In the genomic region with DNA sequence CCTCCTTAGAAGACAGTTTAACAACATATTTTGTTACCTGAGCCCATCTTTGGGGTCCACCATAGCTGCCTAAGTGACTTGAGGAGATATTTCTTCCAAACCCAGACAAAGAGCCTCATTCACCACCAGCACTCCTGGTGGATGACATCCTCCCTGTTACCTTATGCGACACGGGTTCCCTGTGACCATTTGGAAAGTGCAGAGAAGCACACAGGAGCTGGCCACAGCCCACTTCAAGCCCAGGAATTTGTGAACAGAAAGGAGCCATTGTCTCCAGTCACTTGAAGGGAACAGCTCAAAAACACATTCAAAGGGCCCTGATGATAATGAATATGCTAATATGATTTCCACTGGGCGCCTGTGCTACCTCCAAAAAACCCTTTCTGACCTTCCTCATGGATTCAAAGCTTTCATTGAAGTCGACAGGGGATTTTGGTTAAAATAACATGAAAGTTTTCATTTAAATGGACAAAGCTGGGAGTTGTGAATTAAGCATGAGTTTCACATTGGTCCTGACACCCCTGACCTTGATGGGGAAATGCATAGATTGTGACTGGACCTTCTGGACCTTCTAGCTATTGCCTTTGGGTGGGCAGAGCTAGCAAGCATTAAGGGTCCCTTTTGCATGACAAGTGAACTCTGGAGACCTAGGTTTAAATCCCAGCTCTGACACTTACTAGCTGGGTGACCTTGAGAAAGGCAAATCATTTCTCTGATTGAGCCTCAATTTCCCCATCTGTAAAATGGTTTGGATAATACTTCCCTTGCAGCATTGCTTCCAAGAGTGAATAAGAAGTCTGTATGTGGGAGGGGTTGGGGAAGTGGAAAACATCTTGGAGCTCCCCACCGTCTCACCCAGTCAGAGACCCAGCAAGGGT, we compare ENCODE assay signal across 2 cellular contexts.
TF ChIP-seq lines count a peak whose summit lies in the region.

No MANE protein-coding gene starts in this region.

TF ChIP-seq in SK-N-SH, 30 proteins besides CTCF, POLR2A, EP300 and RAD21:
- TF ChIP-seq ZBTB33 (IDR thresholded peaks at IDR 0.05; ENCODE audit: borderline replicate concordance, low read depth) (no peak), RFX5 (IDR thresholded peaks at IDR 0.05; ENCODE audit: low read length) (no peak), RCOR1 (IDR thresholded peaks at IDR 0.05; ENCODE audit: low read length) (no peak), YY1 (IDR thresholded peaks at IDR 0.05; ENCODE audit: low read depth) (no peak), EZH2phosphoT487 (IDR thresholded peaks at IDR 0.05; ENCODE audit: borderline replicate concordance, low read depth) (no peak), JUND (IDR thresholded peaks at IDR 0.05) (no peak), RXRA (IDR thresholded peaks at IDR 0.05; ENCODE audit: borderline replicate concordance, low read depth) (no peak), CHD2 (IDR thresholded peaks at IDR 0.05; ENCODE audit: low read length, partially characterized antibody) (no peak), MEF2A (IDR thresholded peaks at IDR 0.05; ENCODE audit: borderline replicate concordance, low read depth) (no peak), SIN3A (IDR thresholded peaks at IDR 0.05; ENCODE audit: borderline replicate concordance, low read depth, low read length) (no peak), FOXJ3 (CRISPR knock-in tag; IDR thresholded peaks at IDR 0.05) (no peak), POLR2AphosphoS5 (IDR thresholded peaks at IDR 0.05; ENCODE audit: low read depth, low read length) (no peak), GATA2 (CRISPR knock-in tag; IDR thresholded peaks at IDR 0.05) (no peak), TCF12 (IDR thresholded peaks at IDR 0.05) (no peak), FOXM1 (IDR thresholded peaks at IDR 0.05; ENCODE audit: low read depth) (no peak), TEAD4 (IDR thresholded peaks at IDR 0.05; ENCODE audit: borderline replicate concordance, insufficient read depth) (no peak), USF2 (IDR thresholded peaks at IDR 0.05; ENCODE audit: borderline replicate concordance, low read depth, low read length) (no peak)
- TF ChIP-seq, protein P1, sequence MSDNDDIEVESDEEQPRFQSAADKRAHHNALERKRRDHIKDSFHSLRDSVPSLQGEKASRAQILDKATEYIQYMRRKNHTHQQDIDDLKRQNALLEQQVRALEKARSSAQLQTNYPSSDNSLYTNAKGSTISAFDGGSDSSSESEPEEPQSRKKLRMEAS (IDR thresholded peaks at IDR 0.05; ENCODE audit: low read depth): no peak
- TF ChIP-seq, protein P2, sequence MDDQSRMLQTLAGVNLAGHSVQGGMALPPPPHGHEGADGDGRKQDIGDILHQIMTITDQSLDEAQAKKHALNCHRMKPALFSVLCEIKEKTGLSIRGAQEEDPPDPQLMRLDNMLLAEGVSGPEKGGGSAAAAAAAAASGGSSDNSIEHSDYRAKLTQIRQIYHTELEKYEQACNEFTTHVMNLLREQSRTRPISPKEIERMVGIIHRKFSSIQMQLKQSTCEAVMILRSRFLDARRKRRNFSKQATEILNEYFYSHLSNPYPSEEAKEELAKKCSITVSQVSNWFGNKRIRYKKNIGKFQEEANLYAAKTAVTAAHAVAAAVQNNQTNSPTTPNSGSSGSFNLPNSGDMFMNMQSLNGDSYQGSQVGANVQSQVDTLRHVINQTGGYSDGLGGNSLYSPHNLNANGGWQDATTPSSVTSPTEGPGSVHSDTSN (IDR thresholded peaks at IDR 0.05): no peak

TF ChIP-seq in SK-N-SH treated with all-trans-retinoic acid at 6 μM for 48 hours, 23 proteins besides CTCF, POLR2A, EP300 and RAD21 (continued from another document):
- TF ChIP-seq, protein P3, sequence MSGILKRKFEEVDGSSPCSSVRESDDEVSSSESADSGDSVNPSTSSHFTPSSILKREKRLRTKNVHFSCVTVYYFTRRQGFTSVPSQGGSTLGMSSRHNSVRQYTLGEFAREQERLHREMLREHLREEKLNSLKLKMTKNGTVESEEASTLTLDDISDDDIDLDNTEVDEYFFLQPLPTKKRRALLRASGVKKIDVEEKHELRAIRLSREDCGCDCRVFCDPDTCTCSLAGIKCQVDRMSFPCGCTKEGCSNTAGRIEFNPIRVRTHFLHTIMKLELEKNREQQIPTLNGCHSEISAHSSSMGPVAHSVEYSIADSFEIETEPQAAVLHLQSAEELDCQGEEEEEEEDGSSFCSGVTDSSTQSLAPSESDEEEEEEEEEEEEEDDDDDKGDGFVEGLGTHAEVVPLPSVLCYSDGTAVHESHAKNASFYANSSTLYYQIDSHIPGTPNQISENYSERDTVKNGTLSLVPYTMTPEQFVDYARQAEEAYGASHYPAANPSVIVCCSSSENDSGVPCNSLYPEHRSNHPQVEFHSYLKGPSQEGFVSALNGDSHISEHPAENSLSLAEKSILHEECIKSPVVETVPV (CRISPR knock-in tag; IDR thresholded peaks at IDR 0.05): no peak
- TF ChIP-seq TCF4 (CRISPR knock-in tag; IDR thresholded peaks at IDR 0.05; ENCODE audit: borderline replicate concordance): no peak
- no peak for TF ChIP-seq ZNF70 (CRISPR knock-in tag; IDR thresholded peaks at IDR 0.05)
- TF ChIP-seq, protein P4, sequence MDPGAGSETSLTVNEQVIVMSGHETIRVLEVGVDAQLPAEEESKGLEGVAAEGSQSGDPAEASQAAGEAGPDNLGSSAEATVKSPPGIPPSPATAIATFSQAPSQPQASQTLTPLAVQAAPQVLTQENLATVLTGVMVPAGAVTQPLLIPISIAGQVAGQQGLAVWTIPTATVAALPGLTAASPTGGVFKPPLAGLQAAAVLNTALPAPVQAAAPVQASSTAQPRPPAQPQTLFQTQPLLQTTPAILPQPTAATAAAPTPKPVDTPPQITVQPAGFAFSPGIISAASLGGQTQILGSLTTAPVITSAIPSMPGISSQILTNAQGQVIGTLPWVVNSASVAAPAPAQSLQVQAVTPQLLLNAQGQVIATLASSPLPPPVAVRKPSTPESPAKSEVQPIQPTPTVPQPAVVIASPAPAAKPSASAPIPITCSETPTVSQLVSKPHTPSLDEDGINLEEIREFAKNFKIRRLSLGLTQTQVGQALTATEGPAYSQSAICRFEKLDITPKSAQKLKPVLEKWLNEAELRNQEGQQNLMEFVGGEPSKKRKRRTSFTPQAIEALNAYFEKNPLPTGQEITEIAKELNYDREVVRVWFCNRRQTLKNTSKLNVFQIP (CRISPR knock-in tag; IDR thresholded peaks at IDR 0.05; ENCODE audit: borderline replicate concordance, low read depth): no peak
- no peak for TF ChIP-seq TSHZ2 (CRISPR knock-in tag; IDR thresholded peaks at IDR 0.05)
- no peak for TF ChIP-seq ESRRG (CRISPR knock-in tag; IDR thresholded peaks at IDR 0.05)
